ENCODE assay signal across 1 cellular context in the genomic region with DNA sequence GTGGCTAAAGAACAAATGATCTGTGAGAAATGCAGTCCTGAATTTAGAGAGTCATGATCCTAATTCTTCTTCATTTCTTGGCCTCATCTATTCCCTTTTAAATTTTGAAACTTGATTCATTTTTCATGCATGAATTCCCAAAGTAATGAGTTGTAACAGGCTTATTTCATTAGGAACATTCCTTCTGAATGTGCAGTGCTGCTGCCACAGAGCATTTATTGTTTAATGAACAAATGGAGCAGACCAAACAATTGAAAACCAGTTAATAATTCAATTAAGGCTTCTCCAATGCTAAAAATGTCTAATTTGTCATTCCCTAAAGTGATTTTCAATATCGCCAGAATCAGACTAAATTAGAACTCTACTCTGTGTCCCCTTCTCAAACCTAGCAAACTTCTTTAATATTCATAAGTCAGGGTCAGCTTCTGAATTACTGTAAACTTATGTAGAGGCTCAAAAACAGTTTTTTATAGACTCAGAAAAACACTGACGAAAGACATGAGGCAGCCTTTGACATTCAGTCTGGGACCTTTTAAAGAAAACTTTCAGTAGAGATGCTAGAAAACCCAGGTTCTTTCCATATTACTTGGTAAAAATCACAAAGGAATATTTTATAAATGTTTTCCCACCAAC.
TF ChIP-seq lines count a peak whose summit lies in the region.

No MANE protein-coding gene starts in this region.

TF ChIP-seq in H1, 55 proteins besides CTCF, POLR2A, EP300 and RAD21:
- TF ChIP-seq ZNF274 (IDR thresholded peaks at IDR 0.05; ENCODE audit: borderline replicate concordance, extremely low read depth, low read length): no peak
- no peak for TF ChIP-seq RXRA (IDR thresholded peaks at IDR 0.05; ENCODE audit: insufficient read depth, low read depth, low read length)
- TF ChIP-seq HDAC6 (IDR thresholded peaks at IDR 0.05; ENCODE audit: low read depth, low read length): no peak
